In the genomic region with DNA sequence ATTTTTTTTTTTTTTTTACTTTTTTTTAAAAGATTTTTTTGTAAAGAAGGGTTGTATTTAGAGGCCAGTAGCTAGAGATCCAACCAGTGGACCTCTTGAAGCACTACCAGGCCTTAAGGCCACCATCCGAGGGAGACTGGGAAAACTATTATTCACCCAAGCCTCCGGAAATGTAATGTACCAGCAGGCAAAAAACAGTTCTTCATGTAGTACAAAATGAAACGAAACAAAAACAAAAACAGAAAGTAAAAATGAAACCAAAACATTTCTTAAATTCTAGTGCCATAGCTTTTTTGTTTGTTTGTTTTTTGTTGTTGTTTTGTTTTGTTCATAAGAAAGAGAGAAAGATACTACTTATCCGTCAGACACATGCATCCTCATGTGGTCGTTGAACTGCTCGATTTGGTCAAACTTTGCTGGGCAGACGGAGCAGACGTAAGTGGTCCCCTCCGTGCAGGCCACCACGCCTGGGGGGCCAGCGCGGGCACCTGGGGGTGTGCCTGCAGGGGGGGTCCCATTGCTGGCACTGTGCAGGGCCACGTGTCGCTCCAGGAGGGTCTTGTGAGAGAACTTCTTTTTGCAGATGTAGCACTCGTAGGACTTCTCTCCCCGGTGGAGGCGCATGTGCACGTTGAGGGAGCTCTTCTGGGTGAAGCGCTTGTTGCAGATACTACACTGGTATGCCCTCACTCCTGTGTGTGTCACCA, we compare ENCODE assay signal across 21 cellular contexts. TPM values are rescaled to one million over a fixed set of nuclear protein-coding genes. Genes with fewer than 3 reads are reported as not detected.
DNase-seq lines count a peak whose midpoint lies in the region; ATAC-seq and TF ChIP-seq lines count a peak whose summit lies in the region.
"Had no signal": no experiment of that assay in that cellular context is flagged by ENCODE, and none has a peak within 500 bp of the region (broad histone marks: within the 10 kb centered on the region; RNA-seq: fewer than 3 reads in every experiment).

No MANE protein-coding gene starts in this region.

- DNase-seq in left ventricle myocardium inferior: no peak
- no peak for DNase-seq in Right ventricle myocardium inferior (ENCODE audit: missing footprints)
- no peak for DNase-seq in T-cell
- peak in 1 of 3 experiments; percentile 24 for DNase-seq in effector memory CD8-positive, alpha-beta T cell
- DNase-seq in HEK293T (ENCODE audit: extremely low spot score): no peak
- no peak for DNase-seq in uterus
- DNase-seq: activated gamma-delta T cell treated with Interleukin-2 at 50 U/mL for 16 hours; anterior cingulate cortex; esophagus squamous epithelium; left colon; NCI-H1694; NCI-H774; stimulated activated CD4-positive, alpha-beta T cell treated with anti-CD3 and anti-CD28 coated beads, Interleukin-2, amount 100 ng/mL, for 24 hours; stimulated activated naive CD4-positive, alpha-beta T cell treated with Interleukin-2 at 50 U/mL for 16 hours; transverse colon had no signal

- H3K4me1 Mint-ChIP-seq in T-cell: peaks cover 20 to 40% (median 36%) of the 10 kb centered on the region in 3 donors
- H3K4me1 Mint-ChIP-seq in effector memory CD8-positive, alpha-beta T cell (ENCODE audit: low read depth in 2 of 2): peaks cover 16 to 48% of the 10 kb centered on the region in 2 donors
- H3K4me1 Mint-ChIP-seq in stimulated activated memory B cell treated with anti-CD40 and anti-IgM and Interleukin-4, amounts not matched to agents 10 μg/mL and 1 μg/mL and 100 μg/mL, for 72 hours: peaks cover 57% of the 10 kb centered on the region
- H3K4me1 Mint-ChIP-seq: nephron had no signal

- peak overlapping the region in 1 of 3 donors; percentile 48 for H3K4me3 Mint-ChIP-seq in T-cell
- peak overlapping the region; percentile 48 to 73 for H3K4me3 Mint-ChIP-seq in effector memory CD8-positive, alpha-beta T cell
- no peak overlapping the region for H3K4me3 Mint-ChIP-seq in stimulated activated memory B cell treated with anti-CD40 and anti-IgM and Interleukin-4, amounts not matched to agents 10 μg/mL and 1 μg/mL and 100 μg/mL, for 72 hours
- H3K4me3 Mint-ChIP-seq: nephron had no signal

- H3K9me3 Mint-ChIP-seq in T-cell: no peaks in the 10 kb centered on the region
- peaks cover 0 to 2% of the 10 kb centered on the region in 2 donors for H3K9me3 Mint-ChIP-seq in effector memory CD8-positive, alpha-beta T cell
- H3K9me3 Mint-ChIP-seq in stimulated activated memory B cell treated with anti-CD40 and anti-IgM and Interleukin-4, amounts not matched to agents 10 μg/mL and 1 μg/mL and 100 μg/mL, for 72 hours: no peaks in the 10 kb centered on the region
- H3K9me3 Mint-ChIP-seq: nephron had no signal

- H3K4me3 ChIP-seq in left ventricle myocardium inferior: no peak overlapping the region
- no peak overlapping the region for H3K4me3 ChIP-seq in uterus
- H3K4me3 ChIP-seq: esophagus squamous epithelium, transverse colon had no signal

- peaks cover 30% of the 10 kb centered on the region for H3K36me3 ChIP-seq in left ventricle myocardium inferior
- H3K36me3 ChIP-seq in uterus: no peaks in the 10 kb centered on the region
- H3K36me3 ChIP-seq: transverse colon had no signal

- no peaks in the 10 kb centered on the region for H3K27me3 Mint-ChIP-seq in T-cell
- H3K27me3 Mint-ChIP-seq in effector memory CD8-positive, alpha-beta T cell: no peaks in the 10 kb centered on the region
- no peaks in the 10 kb centered on the region for H3K27me3 Mint-ChIP-seq in stimulated activated memory B cell treated with anti-CD40 and anti-IgM and Interleukin-4, amounts not matched to agents 10 μg/mL and 1 μg/mL and 100 μg/mL, for 72 hours

- no peak for TF ChIP-seq POLR2A in uterus (IDR thresholded peaks at IDR 0.05)

- no peaks in the 10 kb centered on the region for H3K9me3 ChIP-seq in left ventricle myocardium inferior (replicated peaks)
- no peaks in the 10 kb centered on the region for H3K9me3 ChIP-seq in uterus
- H3K9me3 ChIP-seq: esophagus squamous epithelium, transverse colon had no signal

- peak overlapping the region; percentile 85 to 88 for H3K27ac Mint-ChIP-seq in T-cell
- peak overlapping the region; percentile 81 to 86 for H3K27ac Mint-ChIP-seq in effector memory CD8-positive, alpha-beta T cell
- H3K27ac Mint-ChIP-seq in stimulated activated memory B cell treated with anti-CD40 and anti-IgM and Interleukin-4, amounts not matched to agents 10 μg/mL and 1 μg/mL and 100 μg/mL, for 72 hours: no peak overlapping the region
- H3K27ac Mint-ChIP-seq: nephron had no signal

- TF ChIP-seq CTCF in left ventricle myocardium inferior (IDR thresholded peaks at IDR 0.05; ENCODE audit: borderline replicate concordance) (no peak), uterus (IDR thresholded peaks at IDR 0.05) (no peak)

- intact Hi-C loops in left ventricle myocardium inferior (cut with micrococcal nuclease): no loop called here
- intact Hi-C loops in Right ventricle myocardium inferior (cut with DNase I): no loop called here
- intact Hi-C loops in uterus (cut with DNase I; ENCODE audit: low total_unique reads): no loop called here

- CTCF ChIA-PET in T-cell (lab: Charles Lee): interaction anchor here (0.7 to 0.8 kb wide), 3 partner anchors 14 to 126 kb away, joined by 3 to 5 read pairs (median 4); no protein-coding TSS in a partner anchor
- CTCF ChIA-PET in HEK293T (lab: Yijun Ruan, JAX): no interaction called here

- H3K27ac ChIP-seq in left ventricle myocardium inferior (replicated peaks) (peak overlapping the region; percentile 17), uterus (no peak overlapping the region)
- H3K27ac ChIP-seq: esophagus squamous epithelium, parathyroid adenoma, transverse colon had no signal

- peaks cover 14% of the 10 kb centered on the region for H3K4me1 ChIP-seq in left ventricle myocardium inferior
- no peaks in the 10 kb centered on the region for H3K4me1 ChIP-seq in uterus
- H3K4me1 ChIP-seq: esophagus squamous epithelium, transverse colon had no signal

- ATAC-seq in Right ventricle myocardium inferior (no peak), T-cell (replicated peaks in 1 of 4) (no peak), GM19023 (IDR thresholded peaks at IDR 0.05; ENCODE audit: unreplicated experiment) (no peak)
- ATAC-seq in effector memory CD8-positive, alpha-beta T cell (replicated peaks): peak; percentile 59
- ATAC-seq in stimulated activated memory B cell treated with anti-CD40 and anti-IgM and Interleukin-4, amounts not matched to agents 10 μg/mL and 1 μg/mL and 100 μg/mL, for 72 hours: peak; percentile 43
- ATAC-seq: left colon had no signal

- H3K27me3 ChIP-seq in left ventricle myocardium inferior (ENCODE audit: low read depth) (no peaks in the 10 kb centered on the region), uterus (no peaks in the 10 kb centered on the region)
- H3K27me3 ChIP-seq: esophagus squamous epithelium, transverse colon had no signal

- peaks cover 25% of the 10 kb centered on the region for H3K36me3 Mint-ChIP-seq in T-cell
- peaks cover 8% of the 10 kb centered on the region for H3K36me3 Mint-ChIP-seq in effector memory CD8-positive, alpha-beta T cell (ENCODE audit: insufficient read depth)
- peaks cover 82% of the 10 kb centered on the region for H3K36me3 Mint-ChIP-seq in stimulated activated memory B cell treated with anti-CD40 and anti-IgM and Interleukin-4, amounts not matched to agents 10 μg/mL and 1 μg/mL and 100 μg/mL, for 72 hours

- POLR2A ChIA-PET in T-cell (lab: Charles Lee) (interaction anchor here in 1 of 2 donors (0.6 to 0.7 kb wide), 2 partner anchors 124 to 125 kb away, joined by 4 to 11 read pairs; no protein-coding TSS in a partner anchor), HEK293T (lab: Yijun Ruan, JAX) (no interaction called here)

TF ChIP-seq in HEK293T, 16 proteins besides CTCF, POLR2A, EP300 and RAD21:
- TF ChIP-seq TARDBP (IDR thresholded peaks at IDR 0.05): no peak
- TF ChIP-seq, protein P1, sequence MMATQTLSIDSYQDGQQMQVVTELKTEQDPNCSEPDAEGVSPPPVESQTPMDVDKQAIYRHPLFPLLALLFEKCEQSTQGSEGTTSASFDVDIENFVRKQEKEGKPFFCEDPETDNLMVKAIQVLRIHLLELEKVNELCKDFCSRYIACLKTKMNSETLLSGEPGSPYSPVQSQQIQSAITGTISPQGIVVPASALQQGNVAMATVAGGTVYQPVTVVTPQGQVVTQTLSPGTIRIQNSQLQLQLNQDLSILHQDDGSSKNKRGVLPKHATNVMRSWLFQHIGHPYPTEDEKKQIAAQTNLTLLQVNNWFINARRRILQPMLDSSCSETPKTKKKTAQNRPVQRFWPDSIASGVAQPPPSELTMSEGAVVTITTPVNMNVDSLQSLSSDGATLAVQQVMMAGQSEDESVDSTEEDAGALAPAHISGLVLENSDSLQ (IDR thresholded peaks at IDR 0.05): no peak
- no peak for TF ChIP-seq NFRKB (IDR thresholded peaks at IDR 0.05)
- no peak for TF ChIP-seq LEF1 (IDR thresholded peaks at IDR 0.05; ENCODE audit: borderline replicate concordance)
- TF ChIP-seq SP1 (IDR thresholded peaks at IDR 0.05): no peak
- TF ChIP-seq ZNF384 (IDR thresholded peaks at IDR 0.05): no peak
- TF ChIP-seq ELF4 (IDR thresholded peaks at IDR 0.05): no peak
- TF ChIP-seq FOXK2 (IDR thresholded peaks at IDR 0.05): no peak
- no peak for TF ChIP-seq SUZ12 (IDR thresholded peaks at IDR 0.05)
- TF ChIP-seq BHLHE40 (IDR thresholded peaks at IDR 0.05; ENCODE audit: borderline replicate concordance): no peak
- TF ChIP-seq FOXA1 (IDR thresholded peaks at IDR 0.05): no peak
- no peak for TF ChIP-seq L3MBTL2 (conservative IDR thresholded peaks at IDR 0.05)
- no peak for TF ChIP-seq CTBP1 (IDR thresholded peaks at IDR 0.05; ENCODE audit: borderline replicate concordance)
- TF ChIP-seq FOXM1 (IDR thresholded peaks at IDR 0.05; ENCODE audit: borderline replicate concordance): no peak
- no peak for TF ChIP-seq ARNT (IDR thresholded peaks at IDR 0.05)
- TF ChIP-seq HDGF (IDR thresholded peaks at IDR 0.05; ENCODE audit: borderline replicate concordance): no peak

RNA-seq across cellular contexts. Expression of a gene that starts 45.0 kb away (rescaled TPM):
- total RNA-seq in left ventricle myocardium inferior: not detected
- total RNA-seq in Right ventricle myocardium inferior: not detected
- 10 to 100 TPM; 21.2 to 48.1 (median 39.9) TPM for total RNA-seq in T-cell
- total RNA-seq in uterus: under 1 TPM in 2 of 4 donors, not detected in 2; 0.12 to 0.28 TPM
- total RNA-seq: H4, SK-MEL-5 had no signal

Comparison
In these comparisons a context has a peak if more than half of its experiments do, and no peak if none do; other contexts are left out.
1. ATAC-seq: peak in effector memory CD8-positive, alpha-beta T cell (single experiment) and stimulated activated memory B cell treated with anti-CD40 and anti-IgM and Interleukin-4, amounts not matched to agents 10 μg/mL and 1 μg/mL and 100 μg/mL, for 72 hours (single experiment); none in Right ventricle myocardium inferior (single experiment), T-cell (0 of 4) and GM19023 (single experiment).
2. RNA of a gene that starts 45.0 kb away (total RNA-seq): 21.2 to 48.1 TPM in T-cell; 0.12 to 0.28 TPM in uterus, not detected in left ventricle myocardium inferior (single experiment) and not detected in Right ventricle myocardium inferior (single experiment); every median in the first group is over 10 times any median in the second.